Comparison of ENCODE assay signal across 22 cellular contexts in the genomic region with DNA sequence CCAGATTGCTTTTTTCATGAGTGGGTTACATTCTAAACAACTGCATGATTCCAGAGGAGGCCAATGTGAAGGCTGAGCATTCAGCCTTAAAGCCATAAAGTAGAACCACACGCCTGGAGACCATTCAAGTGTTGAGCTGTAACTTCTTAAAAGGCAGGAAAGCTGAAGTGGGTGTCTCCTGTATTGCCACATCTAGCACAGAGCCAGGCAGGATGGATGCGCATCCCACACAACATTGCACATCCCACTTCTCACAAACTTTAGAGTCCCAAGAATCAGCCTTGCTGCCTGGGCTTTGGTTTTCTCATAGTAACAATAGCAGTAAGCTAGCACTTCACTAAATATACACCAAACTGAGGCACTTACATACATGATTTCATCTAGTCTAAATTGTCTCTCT.
DNase-seq lines count a peak whose midpoint lies in the region; TF ChIP-seq lines count a peak whose summit lies in the region.
"Had no signal": no experiment of that assay in that cellular context is flagged by ENCODE, and none has a peak within 500 bp of the region (broad histone marks: within the 10 kb centered on the region; RNA-seq: fewer than 3 reads in every experiment).

No MANE protein-coding gene starts in this region.

- H3K36me3 ChIP-seq in A673 (ENCODE audit: insufficient read depth, low read length, poor library complexity, severe bottlenecking) (peaks cover 2% of the 10 kb centered on the region), HEK293 (ENCODE audit: control insufficient read depth in 2 of 2, insufficient read depth in 1 of 2, low read length in 2 of 2) (no peaks in the 10 kb centered on the region)
- H3K36me3 ChIP-seq: HAP-1 had no signal

- no peaks in the 10 kb centered on the region for H3K9me3 ChIP-seq in A673 (ENCODE audit: low read depth, low read length, poor library complexity, severe bottlenecking)
- H3K9me3 ChIP-seq in HEK293 (ENCODE audit: control insufficient read depth, insufficient read depth, low read depth, low read length) = no peaks in the 10 kb centered on the region
- H3K9me3 ChIP-seq: HAP-1 had no signal

- H3K4me1 ChIP-seq in A673 (ENCODE audit: insufficient read depth, low read length, poor library complexity, severe bottlenecking) (peaks cover 76% of the 10 kb centered on the region), HEK293 (ENCODE audit: control insufficient read depth, insufficient read depth, low read length) (no peaks in the 10 kb centered on the region)
- H3K4me1 ChIP-seq: HAP-1 had no signal

- no TSS peak for BruUV-seq in A673 (replicated peaks; lab: Mats Ljungman, UMichigan)

- H3K9me3 Mint-ChIP-seq in chondrocyte (ENCODE audit: low read depth) = peaks cover under 1% of the 10 kb centered on the region
- H3K9me3 Mint-ChIP-seq: CD4-positive, alpha-beta T cell had no signal

- POLR2A ChIA-PET in A673 (lab: Charles Lee; ENCODE audit: low non-redundant PET) (no interaction called here), HEK293 (lab: Yijun Ruan, JAX) (no interaction called here)

- CTCF ChIA-PET in A673 (lab: Charles Lee) (no interaction called here), HEK293 (lab: Yijun Ruan, JAX) (interaction anchor here (0.6 kb wide), 2 partner anchors 21 to 80 kb away, joined by 3 read pairs; no protein-coding TSS in a partner anchor)

- peaks cover 6% of the 10 kb centered on the region for H3K27me3 Mint-ChIP-seq in chondrocyte (ENCODE audit: low read depth)

- no peaks in the 10 kb centered on the region for H3K4me1 Mint-ChIP-seq in chondrocyte (ENCODE audit: low read depth)

- no peak overlapping the region for H3K4me3 ChIP-seq in A673 (ENCODE audit: low read depth, low read length, poor library complexity, severe bottlenecking)
- H3K4me3 ChIP-seq in HEK293 (ENCODE audit: low read depth, low read length) = no peak overlapping the region
- H3K4me3 ChIP-seq: BLaER1, HAP-1, K562 had no signal

- intact Hi-C loops in A673 (cut with micrococcal nuclease; ENCODE audit: unreplicated experiment) = loop anchor here (2.0 kb wide), 1 partner anchor 433 kb away; no protein-coding TSS in a partner anchor

- no peak overlapping the region for H3K27ac Mint-ChIP-seq in chondrocyte (ENCODE audit: unreplicated experiment)
- H3K27ac Mint-ChIP-seq: CD4-positive, alpha-beta T cell had no signal

- H3K27ac ChIP-seq in A673 (ENCODE audit: low read depth, low read length, poor library complexity, severe bottlenecking) = peak overlapping the region; percentile 15
- H3K27ac ChIP-seq in HEK293 (ENCODE audit: extremely low read depth, low read depth, low read length) = no peak overlapping the region
- H3K27ac ChIP-seq: BLaER1 had no signal

- H3K4me3 Mint-ChIP-seq in chondrocyte (ENCODE audit: unreplicated experiment) = no peak overlapping the region
- H3K4me3 Mint-ChIP-seq: CD4-positive, alpha-beta T cell had no signal

- DNase-seq in A673 (ENCODE audit: low spot score) = peak; percentile 34
- peak; percentile 43 for DNase-seq in inferior parietal cortex (ENCODE audit: extremely low spot score)
- DNase-seq in renal cortical epithelial cell (ENCODE audit: low read depth) = peak; percentile 6
- DNase-seq in chondrocyte (ENCODE audit: low spot score) = no peak
- DNase-seq in LoVo (ENCODE audit: low spot score) = no peak
- DNase-seq in SHP77 treated with DMSO at 0.1 percent for 48 hours (lab: John Stamatoyannopoulos, UW) = no peak
- DNase-seq: 8988T; CD4-positive, alpha-beta T cell; GOT3; Kasumi-1; MV-4-11; NCI-H1105; NCI-H1436 treated with DMSO at 0.1 percent for 48 hours; NCI-H187 treated with DMSO at 0.1 percent for 48 hours; NCI-H446 treated with DMSO at 0.1 percent for 48 hours; NCI-H526; RPMI8226; SHP77 had no signal

- TF ChIP-seq CTCF in A673 (conservative IDR thresholded peaks at IDR 0.05; ENCODE audit: low read depth, low read length) = no peak
- TF ChIP-seq CTCF in HEK293 (tag by site-specific recombination; IDR thresholded peaks at IDR 0.05) = no peak
- TF ChIP-seq CTCF in chondrocyte (IDR thresholded peaks at IDR 0.05) = no peak

- no peaks in the 10 kb centered on the region for H3K36me3 Mint-ChIP-seq in chondrocyte (ENCODE audit: low read depth)

- H3K27me3 ChIP-seq in A673 (replicated peaks; ENCODE audit: insufficient read depth, low read depth, low read length, poor library complexity) = no peaks in the 10 kb centered on the region
- H3K27me3 ChIP-seq: BLaER1 had no signal

TF ChIP-seq in HEK293, 187 proteins besides CTCF, POLR2A, EP300 and RAD21:
- TF ChIP-seq EGR2 (tag by site-specific recombination; IDR thresholded peaks at IDR 0.05; ENCODE audit: low read depth) = peak; percentile 29; the same call in 1 of the 2 replicates
- TF ChIP-seq, protein P1, sequence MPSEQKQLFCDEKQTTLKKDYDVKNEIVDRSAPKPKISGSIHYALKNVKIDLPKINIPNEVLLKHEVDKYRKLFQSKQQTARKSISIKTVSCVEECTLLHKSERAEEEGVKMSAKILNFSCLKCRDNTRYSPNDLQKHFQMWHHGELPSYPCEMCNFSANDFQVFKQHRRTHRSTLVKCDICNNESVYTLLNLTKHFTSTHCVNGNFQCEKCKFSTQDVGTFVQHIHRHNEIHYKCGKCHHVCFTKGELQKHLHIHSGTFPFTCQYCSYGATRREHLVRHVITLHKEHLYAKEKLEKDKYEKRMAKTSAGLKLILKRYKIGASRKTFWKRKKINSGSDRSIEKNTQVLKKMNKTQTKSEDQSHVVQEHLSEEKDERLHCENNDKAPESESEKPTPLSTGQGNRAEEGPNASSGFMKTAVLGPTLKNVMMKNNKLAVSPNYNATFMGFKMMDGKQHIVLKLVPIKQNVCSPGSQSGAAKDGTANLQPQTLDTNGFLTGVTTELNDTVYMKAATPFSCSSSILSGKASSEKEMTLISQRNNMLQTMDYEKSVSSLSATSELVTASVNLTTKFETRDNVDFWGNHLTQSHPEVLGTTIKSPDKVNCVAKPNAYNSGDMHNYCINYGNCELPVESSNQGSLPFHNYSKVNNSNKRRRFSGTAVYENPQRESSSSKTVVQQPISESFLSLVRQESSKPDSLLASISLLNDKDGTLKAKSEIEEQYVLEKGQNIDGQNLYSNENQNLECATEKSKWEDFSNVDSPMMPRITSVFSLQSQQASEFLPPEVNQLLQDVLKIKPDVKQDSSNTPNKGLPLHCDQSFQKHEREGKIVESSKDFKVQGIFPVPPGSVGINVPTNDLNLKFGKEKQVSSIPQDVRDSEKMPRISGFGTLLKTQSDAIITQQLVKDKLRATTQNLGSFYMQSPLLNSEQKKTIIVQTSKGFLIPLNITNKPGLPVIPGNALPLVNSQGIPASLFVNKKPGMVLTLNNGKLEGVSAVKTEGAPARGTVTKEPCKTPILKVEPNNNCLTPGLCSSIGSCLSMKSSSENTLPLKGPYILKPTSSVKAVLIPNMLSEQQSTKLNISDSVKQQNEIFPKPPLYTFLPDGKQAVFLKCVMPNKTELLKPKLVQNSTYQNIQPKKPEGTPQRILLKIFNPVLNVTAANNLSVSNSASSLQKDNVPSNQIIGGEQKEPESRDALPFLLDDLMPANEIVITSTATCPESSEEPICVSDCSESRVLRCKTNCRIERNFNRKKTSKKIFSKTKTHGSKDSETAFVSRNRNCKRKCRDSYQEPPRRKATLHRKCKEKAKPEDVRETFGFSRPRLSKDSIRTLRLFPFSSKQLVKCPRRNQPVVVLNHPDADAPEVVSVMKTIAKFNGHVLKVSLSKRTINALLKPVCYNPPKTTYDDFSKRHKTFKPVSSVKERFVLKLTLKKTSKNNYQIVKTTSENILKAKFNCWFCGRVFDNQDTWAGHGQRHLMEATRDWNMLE (tag by site-specific recombination; conservative IDR thresholded peaks at IDR 0.05; ENCODE audit: low read depth) = no peak

Comparison
In these comparisons a context has a peak if more than half of its experiments do, and no peak if none do; other contexts are left out.
1. DNase-seq: peak in A673 (single experiment), inferior parietal cortex (single experiment) and renal cortical epithelial cell (single experiment); none in chondrocyte (single experiment), LoVo (single experiment) and SHP77 treated with DMSO at 0.1 percent for 48 hours (single experiment).